In genomic region chr4:69060651-69061308, GRCh38 we compare ENCODE assay signal across 17 cellular contexts. TPM values are rescaled to one million over a fixed set of nuclear protein-coding genes. Genes with fewer than 3 reads are reported as not detected.
DNase-seq lines count a peak whose midpoint lies in the region; ATAC-seq, FAIRE-seq and TF ChIP-seq lines count a peak whose summit lies in the region.
"Had no signal": no experiment of that assay in that cellular context is flagged by ENCODE, and none has a peak within 500 bp of the region (broad histone marks: within the 10 kb centered on the region; RNA-seq: fewer than 3 reads in every experiment).

No MANE protein-coding gene starts in this region.

- H3K4me1 ChIP-seq in DND-41 (ENCODE audit: insufficient read depth, low read length) (no peaks in the 10 kb centered on the region), K562 (replicated peaks in 1 of 2; ENCODE audit: control insufficient read depth in 2 of 2, insufficient read depth in 2 of 2, low read length in 2 of 2) (no peaks in the 10 kb centered on the region), lower lobe of right lung (no peaks in the 10 kb centered on the region), colonic mucosa (peaks cover 4% of the 10 kb centered on the region), psoas muscle (no peaks in the 10 kb centered on the region)
- H3K4me1 ChIP-seq: sigmoid colon, upper lobe of left lung had no signal

- H3K36me3 ChIP-seq in DND-41 (ENCODE audit: insufficient read depth, low read length) (no peaks in the 10 kb centered on the region), K562 (ENCODE audit: control insufficient read depth, insufficient read depth, low read length) (no peaks in the 10 kb centered on the region), lower lobe of right lung (no peaks in the 10 kb centered on the region), colonic mucosa (no peaks in the 10 kb centered on the region), psoas muscle (ENCODE audit: insufficient read depth in 1 of 2, low read depth in 1 of 2) (no peaks in the 10 kb centered on the region)
- H3K36me3 ChIP-seq: sigmoid colon, upper lobe of left lung had no signal

- no peak overlapping the region for H3K4me3 ChIP-seq in DND-41 (ENCODE audit: low read depth in 1 of 2, low read length in 2 of 2)
- no peak overlapping the region for H3K4me3 ChIP-seq in K562
- no peak overlapping the region for H3K4me3 ChIP-seq in lower lobe of right lung
- no peak overlapping the region for H3K4me3 ChIP-seq in colonic mucosa
- H3K4me3 ChIP-seq in psoas muscle: no peak overlapping the region
- H3K4me3 ChIP-seq: lung, sigmoid colon, upper lobe of left lung had no signal

- no peaks in the 10 kb centered on the region for H4K20me1 ChIP-seq in DND-41 (ENCODE audit: insufficient read depth, low read length)
- H4K20me1 ChIP-seq in K562 (replicated peaks; ENCODE audit: control insufficient read depth, insufficient read depth, low read length): no peaks in the 10 kb centered on the region

- POLR2A ChIA-PET in K562 (lab: Yijun Ruan, JAX): no interaction called here

- H3K9me3 ChIP-seq in DND-41 (ENCODE audit: insufficient read depth, low read length, severe bottlenecking) (no peaks in the 10 kb centered on the region), K562 (replicated peaks; ENCODE audit: control insufficient read depth, insufficient read depth, low read depth, low read length) (no peaks in the 10 kb centered on the region), lower lobe of right lung (no peaks in the 10 kb centered on the region), colonic mucosa (no peaks in the 10 kb centered on the region), psoas muscle (no peaks in the 10 kb centered on the region)
- H3K9me3 ChIP-seq: sigmoid colon, upper lobe of left lung had no signal

- TF ChIP-seq POLR2A in K562 (conservative IDR thresholded peaks at IDR 0.05): no peak

- no peak overlapping the region for H2AFZ ChIP-seq in DND-41 (ENCODE audit: low read depth, low read length)
- H2AFZ ChIP-seq in K562 (ENCODE audit: low read depth, low read length): no peak overlapping the region

- no peak for ATAC-seq in DND-41 (ENCODE audit: insufficient read depth, low read depth)
- ATAC-seq in K562: peak; percentile 37; the same call in 1 of the 3 replicates
- peak; percentile 16 to 41 for ATAC-seq in lower lobe of right lung
- ATAC-seq in psoas muscle: no peak
- ATAC-seq: stimulated activated naive B cell treated with anti-CD40 and anti-IgM and Interleukin-4, amounts not matched to agents 10 μg/mL and 1 μg/mL and 100 μg/mL, for 72 hours had no signal

- in situ Hi-C loops in K562 (cut with MboI): no loop called here

- H3K4me2 ChIP-seq in DND-41 (ENCODE audit: insufficient read depth, low read length) (no peak overlapping the region), K562 (ENCODE audit: insufficient read depth, low read length) (no peak overlapping the region)

- 6% methylated on average over 5 of the region's 5 CpGs for WGBS in K562 (ENCODE audit: insufficient coverage, low coverage, missing lambda C conversion rate)
- WGBS in psoas muscle, 3 donors: 73 to 83% (median 80%) methylated on average over 5 of the region's 5 CpGs

- FAIRE-seq in K562 (lab: Jason Lieb, UNC): no peak

- CTCF ChIA-PET in K562 (lab: Yijun Ruan, JAX; ENCODE audit: low intra/inter-chr PET ratio): no interaction called here

- no peak for TF ChIP-seq EP300 in K562 (IDR thresholded peaks at IDR 0.05; ENCODE audit: low read length)

- intact Hi-C loops in K562 (cut with micrococcal nuclease): no loop called here
- intact Hi-C loops in lower lobe of right lung (cut with DNase I): no loop called here
- intact Hi-C loops in colonic mucosa (cut with DNase I): no loop called here
- intact Hi-C loops in psoas muscle (cut with DNase I): no loop called here

- H3K9ac ChIP-seq in DND-41 (ENCODE audit: low read depth, low read length) (no peak overlapping the region), K562 (ENCODE audit: insufficient read depth in 1 of 2, low read depth in 2 of 2, low read length in 2 of 2) (no peak overlapping the region), colonic mucosa (ENCODE audit: low read depth in 2 of 2, low read length in 2 of 2) (no peak overlapping the region)

- no peaks in the 10 kb centered on the region for H3K27me3 ChIP-seq in DND-41 (ENCODE audit: insufficient read depth, low read length, poor library complexity)
- no peaks in the 10 kb centered on the region for H3K27me3 ChIP-seq in K562 (ENCODE audit: control insufficient read depth in 2 of 2, insufficient read depth in 2 of 2, low read length in 2 of 2)
- H3K27me3 ChIP-seq in lower lobe of right lung (ENCODE audit: low read depth): no peaks in the 10 kb centered on the region
- H3K27me3 ChIP-seq in colonic mucosa: no peaks in the 10 kb centered on the region
- no peaks in the 10 kb centered on the region for H3K27me3 ChIP-seq in psoas muscle (ENCODE audit: insufficient read depth in 3 of 3, low read length in 2 of 3)
- H3K27me3 ChIP-seq: sigmoid colon, upper lobe of left lung had no signal

- H3K27ac ChIP-seq in DND-41 (ENCODE audit: low read length) (no peak overlapping the region), K562 (ENCODE audit: extremely low read depth, low read depth, low read length) (no peak overlapping the region), lower lobe of right lung (no peak overlapping the region), colonic mucosa (no peak overlapping the region), psoas muscle (no peak overlapping the region)
- H3K27ac ChIP-seq: RWPE1, sigmoid colon, upper lobe of left lung had no signal

- DNase-seq in DND-41: no peak
- DNase-seq in HT1080 (ENCODE audit: low read depth): peak; percentile 1
- DNase-seq in K562 (ENCODE audit: extremely low read depth in 1 of 4, low spot score in 3 of 4): peak in 1 of 4 experiments; percentile 8
- DNase-seq in lower lobe of right lung: no peak
- DNase-seq in colonic mucosa: no peak
- DNase-seq in Kasumi-1 (lab: John Stamatoyannopoulos, UW): no peak
- DNase-seq in psoas muscle: no peak
- DNase-seq: activated CD4-positive, alpha-beta T cell treated with anti-CD3 and anti-CD28 coated beads, Interleukin-2, amount 10 ng/mL, durations not matched to agents 24 days and 14 days; amygdala; cortex of kidney; NCI-H446 treated with DMSO at 0.1 percent for 48 hours; sigmoid colon; stimulated activated naive B cell treated with anti-CD40 and anti-IgM and Interleukin-4, amounts not matched to agents 10 μg/mL and 1 μg/mL and 100 μg/mL, for 72 hours; upper lobe of left lung had no signal

- BruUV-seq in K562 (replicated peaks; lab: Mats Ljungman, UMichigan): no TSS peak

- peak; percentile 37 to 69 for TF ChIP-seq RAD21 in K562 (CRISPR knock-in tag; conservative IDR thresholded peaks at IDR 0.05 in 1 of 2, IDR thresholded peaks at IDR 0.05 in 1 of 2)

- H3K9me1 ChIP-seq in K562 (ENCODE audit: control insufficient read depth, insufficient read depth, low read length): no peaks in the 10 kb centered on the region

- H3K79me2 ChIP-seq in DND-41 (ENCODE audit: insufficient read depth, low read length): no peaks in the 10 kb centered on the region
- H3K79me2 ChIP-seq in K562 (ENCODE audit: control insufficient read depth, insufficient read depth, low read length): no peaks in the 10 kb centered on the region

- peak; percentile 6 for TF ChIP-seq CTCF in DND-41 (IDR thresholded peaks at IDR 0.05; ENCODE audit: borderline replicate concordance, extremely low read depth, low read length, poor library complexity, severe bottlenecking)
- no peak; a peak in 1 of 6 replicates for TF ChIP-seq CTCF in K562 (IDR thresholded peaks at IDR 0.05 in 2 of 3, conservative IDR thresholded peaks at IDR 0.05 in 1 of 3; ENCODE audit: insufficient read depth in 2 of 3, low read depth in 1 of 3, low read length in 3 of 3)
- TF ChIP-seq CTCF in lower lobe of right lung (IDR thresholded peaks at IDR 0.05): no peak
- TF ChIP-seq CTCF in colonic mucosa (IDR thresholded peaks at IDR 0.05): no peak
- TF ChIP-seq CTCF in psoas muscle (IDR thresholded peaks at IDR 0.05): no peak

TF ChIP-seq in K562, 482 proteins besides CTCF, POLR2A, EP300 and RAD21 (continues in another document):
- TF ChIP-seq PHF21A (IDR thresholded peaks at IDR 0.05; ENCODE audit: borderline replicate concordance, low read depth): no peak

RNA-seq across cellular contexts. Expression of gene UGT2B7, which starts 35.5 kb away (rescaled TPM):
- total RNA-seq in HT1080 (2014; rRNA removed; shearing (Covaris generic)): not detected in 2 replicates
- polyA plus RNA-seq in HT1080 (2015; cell fraction: cytosol; rRNA removed): not detected in 2 replicates
- polyA plus RNA-seq in HT1080 (2015; cell fraction: nucleus; rRNA removed): 0.10 TPM in 1 of 2 replicates, not detected in the other
- not detected in 2 replicates for total RNA-seq in K562 (2011; cell fraction: chromatin; rRNA removed; ENCODE audit: low replicate concordance)
- total RNA-seq in K562 (2011; cell fraction: nucleolus; rRNA removed): not detected in 2 replicates
- not detected in 2 replicates for total RNA-seq in K562 (2011; cell fraction: nucleoplasm; rRNA removed)
- total RNA-seq in K562 (2014; rRNA removed) (not detected in 2 replicates), K562 (2014; rRNA removed; fragmentation: Illumina TruSeq; extraction: Trizol) (0.18 TPM in 1 of 2 replicates, not detected in the other), K562 (2015; rRNA removed; fragmentation: Illumina TruSeq; extraction: Trizol) (not detected in 2 replicates), K562 (2021) (0.13 TPM in 1 of 2 replicates, not detected in the other), lower lobe of right lung (not detected), colonic mucosa (1 to 10 TPM; 3.0 to 8.4 TPM), psoas muscle (not detected)
- polyA plus RNA-seq in K562 (2011; rRNA removed) (0.04 TPM in 1 of 2 replicates, not detected in the other), K562 (2014; fragmentation: Illumina TruSeq; extraction: Trizol) (0.19 TPM in 1 of 2 replicates, not detected in the other), K562 (2014; fragmentation: Nextera tagmentation; extraction: Ambion mirVana) (under 1 TPM in 1 of 2 experiments, not detected in 1; 0.15 TPM), K562 (2014; rRNA removed) (not detected in 2 replicates), psoas muscle (under 1 TPM in 1 of 3 donors, not detected in 2; 0.04 TPM)
- polyA plus RNA-seq in K562 (2011; cell fraction: cytosol; rRNA removed): not detected in 2 replicates
- polyA plus RNA-seq in K562 (2011; cell fraction: nucleus; rRNA removed): not detected in 2 replicates
- 0.18 and 0.21 TPM in 2 replicates for polyA plus RNA-seq in K562 (2012)
- polyA minus RNA-seq in K562 (2011; rRNA and poly(A)+ RNA removed): not detected in 2 replicates
- polyA minus RNA-seq in K562 (2011; cell fraction: cytosol; rRNA and poly(A)+ RNA removed): not detected in 2 replicates
- polyA minus RNA-seq in K562 (2011; cell fraction: nucleus; rRNA and poly(A)+ RNA removed): not detected in 2 replicates
- total RNA-seq: activated CD4-positive, alpha-beta T cell treated with anti-CD3 and anti-CD28 coated beads, Interleukin-2, amount 10 ng/mL, durations not matched to agents 24 days and 14 days; G401; sigmoid colon had no signal

Comparison
In these comparisons a context has a peak if more than half of its experiments do, and no peak if none do; other contexts are left out.
1. ATAC-seq: peak in K562 (single experiment) and lower lobe of right lung (2 of 2); none in DND-41 (single experiment) and psoas muscle (0 of 4).